ENCODE assay signal across 1 cellular context in the genomic region with DNA sequence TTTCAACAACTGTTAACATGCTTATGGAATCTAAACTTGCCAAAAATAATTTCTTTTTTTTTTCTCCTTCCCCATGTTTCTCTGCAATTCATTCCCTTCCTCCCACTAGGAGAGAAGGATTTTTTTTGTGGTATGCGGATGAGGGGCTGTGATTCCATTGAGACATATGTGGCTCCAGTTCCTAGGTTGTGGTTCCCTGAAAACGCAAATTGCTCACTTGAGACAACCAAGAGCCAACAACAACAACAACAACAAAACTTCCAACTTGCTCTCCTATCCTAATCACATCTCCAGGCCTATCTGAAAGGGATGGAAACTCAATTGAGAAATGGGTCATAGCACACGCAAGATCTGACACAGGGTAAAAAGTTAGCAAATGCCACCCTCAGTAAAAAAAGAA.
TF ChIP-seq lines count a peak whose summit lies in the region.

No MANE protein-coding gene starts in this region.

TF ChIP-seq in SK-N-SH treated with all-trans-retinoic acid at 6 μM for 48 hours, 23 proteins besides CTCF, POLR2A, EP300 and RAD21 (continued from another document):
- TF ChIP-seq CREB5 (CRISPR knock-in tag; IDR thresholded peaks at IDR 0.05; ENCODE audit: low read depth) (no peak), CSDC2 (CRISPR knock-in tag; IDR thresholded peaks at IDR 0.05) (no peak), TOX (CRISPR knock-in tag; IDR thresholded peaks at IDR 0.05; ENCODE audit: borderline replicate concordance) (no peak), PPARA (CRISPR knock-in tag; IDR thresholded peaks at IDR 0.05; ENCODE audit: borderline replicate concordance) (no peak), ZNF565 (CRISPR knock-in tag; conservative IDR thresholded peaks at IDR 0.05; ENCODE audit: low read depth) (no peak), ESRRG (CRISPR knock-in tag; IDR thresholded peaks at IDR 0.05) (no peak), GLIS3 (CRISPR knock-in tag; IDR thresholded peaks at IDR 0.05) (no peak), ZFP3 (CRISPR knock-in tag; IDR thresholded peaks at IDR 0.05) (no peak)
- TF ChIP-seq, protein P1, sequence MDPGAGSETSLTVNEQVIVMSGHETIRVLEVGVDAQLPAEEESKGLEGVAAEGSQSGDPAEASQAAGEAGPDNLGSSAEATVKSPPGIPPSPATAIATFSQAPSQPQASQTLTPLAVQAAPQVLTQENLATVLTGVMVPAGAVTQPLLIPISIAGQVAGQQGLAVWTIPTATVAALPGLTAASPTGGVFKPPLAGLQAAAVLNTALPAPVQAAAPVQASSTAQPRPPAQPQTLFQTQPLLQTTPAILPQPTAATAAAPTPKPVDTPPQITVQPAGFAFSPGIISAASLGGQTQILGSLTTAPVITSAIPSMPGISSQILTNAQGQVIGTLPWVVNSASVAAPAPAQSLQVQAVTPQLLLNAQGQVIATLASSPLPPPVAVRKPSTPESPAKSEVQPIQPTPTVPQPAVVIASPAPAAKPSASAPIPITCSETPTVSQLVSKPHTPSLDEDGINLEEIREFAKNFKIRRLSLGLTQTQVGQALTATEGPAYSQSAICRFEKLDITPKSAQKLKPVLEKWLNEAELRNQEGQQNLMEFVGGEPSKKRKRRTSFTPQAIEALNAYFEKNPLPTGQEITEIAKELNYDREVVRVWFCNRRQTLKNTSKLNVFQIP (CRISPR knock-in tag; IDR thresholded peaks at IDR 0.05; ENCODE audit: borderline replicate concordance, low read depth) = no peak
